In the genomic region with DNA sequence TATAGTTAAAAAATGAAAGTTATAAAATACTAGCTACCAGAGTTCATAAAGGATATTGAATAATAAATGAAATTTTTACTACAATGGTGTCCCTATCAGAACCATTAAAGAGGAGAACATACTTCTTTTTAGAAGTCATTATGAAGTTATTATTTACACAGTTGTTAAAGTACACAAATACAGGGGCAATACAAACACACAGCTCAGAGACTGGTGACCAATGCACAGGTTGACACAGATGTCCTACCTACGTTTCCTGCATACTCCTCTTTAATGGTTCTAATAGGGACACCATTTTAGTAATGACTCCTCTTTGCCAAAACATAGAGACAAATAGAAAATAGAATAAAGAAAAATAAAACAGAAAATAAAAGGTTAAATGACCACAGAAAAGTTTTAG, we compare ENCODE assay signal across 30 cellular contexts. TPM values are rescaled to one million over a fixed set of nuclear protein-coding genes. Genes with fewer than 3 reads are reported as not detected.
"Had no signal": no experiment of that assay in that cellular context is flagged by ENCODE, and none has a peak within 500 bp of the region (broad histone marks: within the 10 kb centered on the region; RNA-seq: fewer than 3 reads in every experiment).

No MANE protein-coding gene starts in this region.

- H3K36me3 ChIP-seq: colonic mucosa, esophagus squamous epithelium, gastrocnemius medialis, heart right ventricle, left lung, lower lobe of right lung had no signal

- H3K4me1 ChIP-seq: colonic mucosa, esophagus squamous epithelium, gastrocnemius medialis, heart right ventricle, left lung, lower lobe of right lung had no signal

- H3K27ac ChIP-seq: colonic mucosa, epithelial cell of prostate, esophagus squamous epithelium, gastrocnemius medialis, heart right ventricle, left lung, lower lobe of right lung had no signal

- DNase-seq: colonic mucosa; cortex of kidney; effector CD8-positive, alpha-beta T cell; effector memory CD8-positive, alpha-beta T cell; endodermal cell; erythroblast; esophagus squamous epithelium; foreskin fibroblast; foreskin melanocyte; gastrocnemius medialis; glutamatergic neuron; head of caudate nucleus; heart right ventricle; hippocampal formation; left cardiac atrium; left lung; left ventricle myocardium superior; lower lobe of right lung; mesenchymal stem cell; mucosa of descending colon; naive B cell had no signal

- H3K4me3 ChIP-seq: colonic mucosa, esophagus squamous epithelium, gastrocnemius medialis, heart right ventricle, left lung, lower lobe of right lung, mucosa of descending colon had no signal

- H3K9me3 ChIP-seq: colonic mucosa, esophagus squamous epithelium, gastrocnemius medialis, left lung, mucosa of descending colon had no signal

- H3K27me3 ChIP-seq: colonic mucosa, gastrocnemius medialis had no signal

- ATAC-seq: effector memory CD8-positive, alpha-beta T cell; esophagus mucosa; gastrocnemius medialis; heart right ventricle; left cardiac atrium; left lung; left ventricle myocardium superior; lower lobe of right lung; mucosa of descending colon had no signal

RNA-seq across cellular contexts. Expression of gene NLRP10, which starts 10.1 kb away (rescaled TPM):
- total RNA-seq: colonic mucosa, dermis microvascular lymphatic vessel endothelial cell, esophagus mucosa, esophagus squamous epithelium, gastrocnemius medialis, heart right ventricle, kidney epithelial cell, left cardiac atrium, left lung, left ventricle myocardium superior, lower lobe of right lung, lung microvascular endothelial cell, mesenteric fat pad, mesothelial cell of epicardium, mucosa of descending colon had no signal

RNA-seq across cellular contexts. Expression of gene OR10A3, which starts 13.7 kb away (rescaled TPM):
- total RNA-seq: colonic mucosa, dermis microvascular lymphatic vessel endothelial cell, endodermal cell, esophagus mucosa, esophagus squamous epithelium, gastrocnemius medialis, glomerular endothelial cell, heart right ventricle, kidney epithelial cell, left cardiac atrium, left lung, left ventricle myocardium superior, lower lobe of right lung, lung microvascular endothelial cell, mesenteric fat pad, mesothelial cell of epicardium, mucosa of descending colon had no signal

RNA-seq across cellular contexts. Expression of gene OR10A6, which starts 24.1 kb away (rescaled TPM):
- total RNA-seq: colonic mucosa, dermis microvascular lymphatic vessel endothelial cell, endodermal cell, esophagus mucosa, esophagus squamous epithelium, gastrocnemius medialis, glomerular endothelial cell, heart right ventricle, kidney epithelial cell, left cardiac atrium, left lung, left ventricle myocardium superior, lower lobe of right lung, lung microvascular endothelial cell, mesenteric fat pad, mesothelial cell of epicardium, mucosa of descending colon, myocyte had no signal
